9 cellular contexts compared by ENCODE assay signal in the genomic region with DNA sequence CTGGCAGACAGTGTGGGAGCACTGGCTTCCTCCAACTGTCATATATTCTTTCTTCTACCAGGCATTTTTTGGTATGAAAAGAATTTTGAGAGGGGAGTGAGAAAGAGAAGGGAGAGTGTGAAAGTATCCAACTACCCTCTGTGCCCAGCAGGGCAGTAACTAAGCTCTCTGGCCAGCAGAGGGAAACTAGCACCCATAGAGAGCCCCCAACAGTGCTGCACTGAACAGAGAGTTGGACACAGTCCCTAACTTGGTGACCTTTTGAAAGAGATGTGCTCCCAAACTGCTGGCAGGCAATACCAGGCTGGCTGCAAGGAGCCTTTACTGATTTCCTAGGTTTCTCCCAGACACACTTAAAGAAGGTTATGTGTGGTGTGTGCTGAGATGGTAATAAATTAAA.
DNase-seq lines count a peak whose midpoint lies in the region; ATAC-seq and TF ChIP-seq lines count a peak whose summit lies in the region.
"Had no signal": no experiment of that assay in that cellular context is flagged by ENCODE, and none has a peak within 500 bp of the region (broad histone marks: within the 10 kb centered on the region; RNA-seq: fewer than 3 reads in every experiment).

No MANE protein-coding gene starts in this region.

- H3K79me2 ChIP-seq in PC-9 (ENCODE audit: low read depth) = no peaks in the 10 kb centered on the region

- H3K36me3 Mint-ChIP-seq in activated naive CD8-positive, alpha-beta T cell treated with anti-CD3 and anti-CD28 coated beads for 36 hours = no peaks in the 10 kb centered on the region
- H3K36me3 Mint-ChIP-seq in activated T-helper 2 cell treated with anti-CD3 and anti-CD28 coated beads, Interferon-gamma antibody, Interleukin-2, Interleukin-4, amounts not matched to agents 10 μg/mL and 5 μg/mL and 100 μg/mL, durations not matched to agents 14 hours and 24 hours and 36 hours (ENCODE audit: low read depth) = no peaks in the 10 kb centered on the region
- H3K36me3 Mint-ChIP-seq: immature natural killer cell had no signal

- H3K4me3 Mint-ChIP-seq in activated naive CD8-positive, alpha-beta T cell treated with anti-CD3 and anti-CD28 coated beads for 36 hours = no peak overlapping the region
- no peak overlapping the region for H3K4me3 Mint-ChIP-seq in activated T-helper 2 cell treated with anti-CD3 and anti-CD28 coated beads, Interferon-gamma antibody, Interleukin-2, Interleukin-4, amounts not matched to agents 10 μg/mL and 5 μg/mL and 100 μg/mL, durations not matched to agents 14 hours and 24 hours and 36 hours (ENCODE audit: low read depth)
- H3K4me3 Mint-ChIP-seq: immature natural killer cell had no signal

- H3K36me3 ChIP-seq in PC-9 (ENCODE audit: low read depth) (no peaks in the 10 kb centered on the region), psoas muscle (ENCODE audit: insufficient read depth in 1 of 2, low read depth in 1 of 2) (no peaks in the 10 kb centered on the region)

- no peaks in the 10 kb centered on the region for H3K4me1 Mint-ChIP-seq in activated naive CD8-positive, alpha-beta T cell treated with anti-CD3 and anti-CD28 coated beads for 36 hours
- no peaks in the 10 kb centered on the region for H3K4me1 Mint-ChIP-seq in activated T-helper 2 cell treated with anti-CD3 and anti-CD28 coated beads, Interferon-gamma antibody, Interleukin-2, Interleukin-4, amounts not matched to agents 10 μg/mL and 5 μg/mL and 100 μg/mL, durations not matched to agents 14 hours and 24 hours and 36 hours (ENCODE audit: low read depth)
- H3K4me1 Mint-ChIP-seq: immature natural killer cell had no signal

- no peak overlapping the region for H3K4me3 ChIP-seq in PC-9
- no peak overlapping the region for H3K4me3 ChIP-seq in psoas muscle

- peak; percentile 22 for DNase-seq in DMS114 treated with DMSO at 0.1 percent for 48 hours (lab: John Stamatoyannopoulos, UW; ENCODE audit: unreplicated experiment)
- DNase-seq in PC-9 = peak in 1 of 2 experiments; percentile 15
- DNase-seq in foreskin melanocyte = peak; percentile 4
- DNase-seq in psoas muscle = no peak
- DNase-seq in activated naive CD8-positive, alpha-beta T cell treated with anti-CD3 and anti-CD28 coated beads for 36 hours = no peak
- no peak for DNase-seq in activated T-helper 2 cell treated with anti-CD3 and anti-CD28 coated beads, Interferon-gamma antibody, Interleukin-2, Interleukin-4, amounts not matched to agents 10 μg/mL and 5 μg/mL and 100 μg/mL, durations not matched to agents 14 hours and 24 hours and 36 hours (ENCODE audit: low spot score)
- DNase-seq in RWPE1 (ENCODE audit: low spot score) = no peak
- DNase-seq: immature natural killer cell had no signal

- H3K27ac ChIP-seq in PC-9 = no peak overlapping the region
- H3K27ac ChIP-seq in psoas muscle = no peak overlapping the region
- H3K27ac ChIP-seq in RWPE1 = no peak overlapping the region

- no peak overlapping the region for H3K27ac Mint-ChIP-seq in activated naive CD8-positive, alpha-beta T cell treated with anti-CD3 and anti-CD28 coated beads for 36 hours
- no peak overlapping the region for H3K27ac Mint-ChIP-seq in activated T-helper 2 cell treated with anti-CD3 and anti-CD28 coated beads, Interferon-gamma antibody, Interleukin-2, Interleukin-4, amounts not matched to agents 10 μg/mL and 5 μg/mL and 100 μg/mL, durations not matched to agents 14 hours and 24 hours and 36 hours
- H3K27ac Mint-ChIP-seq: immature natural killer cell had no signal

- H3K9me3 ChIP-seq in PC-9 (ENCODE audit: insufficient read depth, low read depth) (no peaks in the 10 kb centered on the region), psoas muscle (no peaks in the 10 kb centered on the region)

- no peaks in the 10 kb centered on the region for H3F3A ChIP-seq in PC-9 (ENCODE audit: insufficient read depth, low read depth)

- ATAC-seq in psoas muscle (peak; percentile 58 to 97 (median 77)), HG02571 (IDR thresholded peaks at IDR 0.05; ENCODE audit: unreplicated experiment) (no peak)

- POLR2A ChIA-PET in PC-9 (lab: Charles Lee; ENCODE audit: unreplicated experiment) = no interaction called here
- POLR2A ChIA-PET in RWPE1 (lab: Yijun Ruan, JAX; ENCODE audit: low non-redundant PET) = no interaction called here

- no peak overlapping the region for H3K4me2 ChIP-seq in PC-9

- TF ChIP-seq CTCF in PC-9 (conservative IDR thresholded peaks at IDR 0.05) (peak; percentile 27; the same call in 1 of the 2 replicates), psoas muscle (IDR thresholded peaks at IDR 0.05) (peak; percentile 46), RWPE1 (conservative IDR thresholded peaks at IDR 0.05; ENCODE audit: low read depth) (no peak)

- no peaks in the 10 kb centered on the region for H3K27me3 Mint-ChIP-seq in activated naive CD8-positive, alpha-beta T cell treated with anti-CD3 and anti-CD28 coated beads for 36 hours
- no peaks in the 10 kb centered on the region for H3K27me3 Mint-ChIP-seq in activated T-helper 2 cell treated with anti-CD3 and anti-CD28 coated beads, Interferon-gamma antibody, Interleukin-2, Interleukin-4, amounts not matched to agents 10 μg/mL and 5 μg/mL and 100 μg/mL, durations not matched to agents 14 hours and 24 hours and 36 hours (ENCODE audit: low read depth)

- no peaks in the 10 kb centered on the region for H3K9me2 ChIP-seq in PC-9 (ENCODE audit: insufficient read depth)

- CTCF ChIA-PET in PC-9 (lab: Charles Lee) = no interaction called here
- CTCF ChIA-PET in RWPE1 (lab: Yijun Ruan, JAX) = no interaction called here

- no peaks in the 10 kb centered on the region for H3K9me3 Mint-ChIP-seq in activated naive CD8-positive, alpha-beta T cell treated with anti-CD3 and anti-CD28 coated beads for 36 hours
- no peaks in the 10 kb centered on the region for H3K9me3 Mint-ChIP-seq in activated T-helper 2 cell treated with anti-CD3 and anti-CD28 coated beads, Interferon-gamma antibody, Interleukin-2, Interleukin-4, amounts not matched to agents 10 μg/mL and 5 μg/mL and 100 μg/mL, durations not matched to agents 14 hours and 24 hours and 36 hours

- H4K20me1 ChIP-seq in PC-9 (ENCODE audit: insufficient read depth) = no peaks in the 10 kb centered on the region

- H2AFZ ChIP-seq in PC-9 = no peak overlapping the region

- BruUV-seq in PC-9 (replicated peaks; lab: Mats Ljungman, UMichigan) = no TSS peak

- H3K27me3 ChIP-seq in PC-9 (ENCODE audit: insufficient read depth, low read depth) = no peaks in the 10 kb centered on the region
- H3K27me3 ChIP-seq in psoas muscle (ENCODE audit: insufficient read depth in 3 of 3, low read length in 2 of 3) = no peaks in the 10 kb centered on the region

- H3K4me1 ChIP-seq in PC-9 (replicated peaks; ENCODE audit: insufficient read depth) (no peaks in the 10 kb centered on the region), psoas muscle (peaks cover 9% of the 10 kb centered on the region)

- intact Hi-C loops in PC-9 (cut with micrococcal nuclease; ENCODE audit: unreplicated experiment) (loop anchor here (5.0 kb wide), 1 partner anchor 347 kb away; no protein-coding TSS in a partner anchor), psoas muscle (cut with DNase I) (loop anchor here in 1 of 2 donors (5.0 kb wide), 1 partner anchor 347 kb away; no protein-coding TSS in a partner anchor)
- intact Hi-C loops in activated T-helper 2 cell treated with anti-CD3 and anti-CD28 coated beads, Interferon-gamma antibody, Interleukin-2, Interleukin-4, amounts not matched to agents 10 μg/mL and 5 μg/mL and 100 μg/mL, durations not matched to agents 14 hours and 24 hours and 36 hours (cut with micrococcal nuclease) = no loop called here

Comparison
In these comparisons a context has a peak if more than half of its experiments do, and no peak if none do; other contexts are left out.
1. DNase-seq: peak in DMS114 treated with DMSO at 0.1 percent for 48 hours (single experiment) and foreskin melanocyte (single experiment); none in psoas muscle (0 of 2), activated naive CD8-positive, alpha-beta T cell treated with anti-CD3 and anti-CD28 coated beads for 36 hours (single experiment), activated T-helper 2 cell treated with anti-CD3 and anti-CD28 coated beads, Interferon-gamma antibody, Interleukin-2, Interleukin-4, amounts not matched to agents 10 μg/mL and 5 μg/mL and 100 μg/mL, durations not matched to agents 14 hours and 24 hours and 36 hours (single experiment) and RWPE1 (single experiment).